Comparison of ENCODE assay signal across 15 cellular contexts in genomic region chr1:38502772-38503171, GRCh38.
DNase-seq lines count a peak whose midpoint lies in the region; ATAC-seq and TF ChIP-seq lines count a peak whose summit lies in the region.
"Had no signal": no experiment of that assay in that cellular context is flagged by ENCODE, and none has a peak within 500 bp of the region (broad histone marks: within the 10 kb centered on the region; RNA-seq: fewer than 3 reads in every experiment).

No MANE protein-coding gene starts in this region.

- peaks cover 18% of the 10 kb centered on the region for H3K4me1 Mint-ChIP-seq in activated B cell treated with CpG ODN at 0.5 μM for 24 hours
- H3K4me1 Mint-ChIP-seq: mesothelial cell of epicardium had no signal

- H2AFZ ChIP-seq in GM23248, result no peak overlapping the region

- no peak overlapping the region for H3K4me2 ChIP-seq in GM23248 (ENCODE audit: unreplicated experiment)

- H3K27ac Mint-ChIP-seq in activated B cell treated with CpG ODN at 0.5 μM for 24 hours, result no peak overlapping the region
- H3K27ac Mint-ChIP-seq: mesothelial cell of epicardium had no signal

- peak; percentile 73 for ATAC-seq in activated B cell treated with CpG ODN at 0.5 μM for 24 hours (ENCODE audit: low read depth)
- ATAC-seq in HG02870 (IDR thresholded peaks at IDR 0.05; ENCODE audit: unreplicated experiment), result no peak
- no peak for ATAC-seq in HG03280 (IDR thresholded peaks at IDR 0.05; ENCODE audit: unreplicated experiment)
- no peak for ATAC-seq in HG02938 (IDR thresholded peaks at IDR 0.05; ENCODE audit: unreplicated experiment)

- H3K79me2 ChIP-seq in GM23248 (ENCODE audit: insufficient read depth), result no peaks in the 10 kb centered on the region

- H3K27me3 Mint-ChIP-seq in activated B cell treated with CpG ODN at 0.5 μM for 24 hours, result peaks cover 16% of the 10 kb centered on the region

- no peak overlapping the region for H3K9ac ChIP-seq in GM23248

- H3K4me3 ChIP-seq in GM23248, result no peak overlapping the region

- 0 to 4% methylated on average over 4 of the region's 4 CpGs for WGBS in GM23248 (ENCODE audit: low coverage in 1 of 2, low lambda C conversion rate in 2 of 2, missing lambda C conversion rate in 2 of 2), 2 experiments

- H3K27ac ChIP-seq in GM23248, result no peak overlapping the region

- peak; percentile 98 for DNase-seq in DMS 273 (lab: John Stamatoyannopoulos, UW; ENCODE audit: unreplicated experiment)
- DNase-seq in GM23248, result peak; percentile 4
- DNase-seq in activated B cell treated with CpG ODN at 0.5 μM for 24 hours, result no peak
- DNase-seq in lung microvascular endothelial cell (ENCODE audit: low read depth in 2 of 2), result peak; percentile 7 to 20
- DNase-seq in EL, result no peak
- DNase-seq: activated CD4-positive, alpha-beta T cell treated with anti-CD3 and anti-CD28 coated beads, Interleukin-2, amount 50 U/mL, for 4 hours; activated effector memory CD4-positive, alpha-beta T cell treated with anti-CD3 and anti-CD28 coated beads, Interleukin-2, amount 50 U/mL, for 16 hours; C1 segment of cervical spinal cord; NCI-H1105 treated with DMSO at 0.1 percent for 48 hours; NCI-H510A treated with DMSO at 0.1 percent for 48 hours had no signal

- peaks cover 7% of the 10 kb centered on the region; the same call in 1 of the 2 replicates for H3K27me3 ChIP-seq in GM23248 (replicated peaks; ENCODE audit: insufficient read depth)

- in situ Hi-C loops in GM23248 (cut with MboI), result no loop called here

- POLR2A ChIA-PET in activated B cell treated with CpG ODN at 0.5 μM for 24 hours (lab: Charles Lee), result interaction anchor here (0.6 to 1.3 kb wide), 2 partner anchors 20 to 28 kb away, joined by 3 to 5 read pairs; no protein-coding TSS in a partner anchor

- H3F3A ChIP-seq in GM23248 (ENCODE audit: insufficient read depth), result no peaks in the 10 kb centered on the region

- H3K36me3 Mint-ChIP-seq in activated B cell treated with CpG ODN at 0.5 μM for 24 hours (ENCODE audit: low read depth), result no peaks in the 10 kb centered on the region
- H3K36me3 Mint-ChIP-seq: mesothelial cell of epicardium had no signal

- H3K9me2 ChIP-seq in GM23248 (ENCODE audit: insufficient read depth), result no peaks in the 10 kb centered on the region

- TF ChIP-seq CTCF in activated B cell treated with CpG ODN at 0.5 μM for 24 hours (IDR thresholded peaks at IDR 0.05), result no peak

- intact Hi-C loops in activated B cell treated with CpG ODN at 0.5 μM for 24 hours (cut with micrococcal nuclease), result loop anchor here (1.0 kb wide), 2 partner anchors 476 to 512 kb away; partner anchors contain the start of gene SF3A3

- no peaks in the 10 kb centered on the region for H3K9me3 Mint-ChIP-seq in activated B cell treated with CpG ODN at 0.5 μM for 24 hours
- H3K9me3 Mint-ChIP-seq: central memory CD8-positive, alpha-beta T cell; mesothelial cell of epicardium had no signal

- CTCF ChIA-PET in activated B cell treated with CpG ODN at 0.5 μM for 24 hours (lab: Charles Lee), result interaction anchor here (0.6 to 1.6 kb wide), 7 partner anchors 13 to 1015 kb away, joined by 3 to 9 read pairs (median 4); no protein-coding TSS in a partner anchor

- no peaks in the 10 kb centered on the region for H3K36me3 ChIP-seq in GM23248 (ENCODE audit: low read depth)

- H3K4me3 Mint-ChIP-seq in activated B cell treated with CpG ODN at 0.5 μM for 24 hours, result no peak overlapping the region
- H3K4me3 Mint-ChIP-seq: central memory CD8-positive, alpha-beta T cell; mesothelial cell of epicardium had no signal

- no peaks in the 10 kb centered on the region for H3K9me3 ChIP-seq in GM23248 (ENCODE audit: low read depth)

- H3K4me1 ChIP-seq in GM23248 (ENCODE audit: insufficient read depth), result no peaks in the 10 kb centered on the region

- H4K20me1 ChIP-seq in GM23248 (ENCODE audit: insufficient read depth), result no peaks in the 10 kb centered on the region

Comparison
In these comparisons a context has a peak if more than half of its experiments do, and no peak if none do; other contexts are left out.
1. DNase-seq: peak in DMS 273 (single experiment), GM23248 (single experiment) and lung microvascular endothelial cell (2 of 2); none in activated B cell treated with CpG ODN at 0.5 μM for 24 hours (single experiment) and EL (single experiment).